1 cellular context compared by ENCODE assay signal in the genomic region with DNA sequence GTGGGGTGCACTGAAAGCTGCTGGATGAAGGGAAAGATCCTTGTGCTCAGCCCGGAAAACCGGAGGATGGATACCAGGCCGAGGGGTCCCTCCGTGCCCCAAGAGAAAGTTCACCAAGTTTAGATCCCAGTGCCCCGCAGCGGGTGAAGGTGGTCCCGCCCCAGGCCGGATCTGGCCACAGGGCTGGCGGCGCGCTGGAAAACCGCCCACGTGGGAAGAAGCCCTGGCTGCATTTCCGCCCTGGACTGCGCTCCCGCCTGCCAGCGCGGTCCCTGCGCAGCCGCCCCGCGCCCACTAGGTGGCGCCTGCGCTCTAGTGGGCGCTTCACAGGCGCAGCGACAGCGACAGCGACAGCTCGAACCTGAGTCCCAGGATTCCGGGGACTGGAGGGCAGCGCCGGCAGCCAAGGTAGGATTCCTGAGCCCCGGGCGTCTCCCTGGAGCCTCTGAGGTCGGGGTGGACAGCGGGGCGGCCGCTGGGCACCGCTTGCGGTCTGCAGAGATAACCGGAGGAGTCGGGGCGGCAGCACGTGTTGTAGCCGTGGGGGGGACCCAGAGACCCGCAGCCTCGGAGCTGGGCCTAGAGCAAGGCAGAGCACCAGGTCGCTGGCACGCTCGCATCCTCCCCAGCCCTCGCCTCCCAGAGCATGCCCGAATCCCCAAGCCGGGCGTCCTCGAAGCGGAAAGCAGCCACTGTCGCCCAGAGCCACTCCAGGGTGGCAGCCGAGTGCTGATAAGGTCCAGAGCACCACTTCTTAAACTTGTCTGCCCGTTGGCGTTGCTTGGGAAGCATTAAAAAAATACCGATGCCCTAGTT.
TF ChIP-seq lines count a peak whose summit lies in the region.

CHD9 (plus strand) TSS at position 322 of the 816 bp plus-strand sequence. CDS start 101,099 bp downstream, outside the sequence.

TF ChIP-seq in H1, 55 proteins besides CTCF, POLR2A, EP300 and RAD21 (continued from another document):
- TF ChIP-seq RNF2 (IDR thresholded peaks at IDR 0.05; ENCODE audit: borderline replicate concordance, low read depth, low read length, missing control alignments, poor library complexity, severe bottlenecking) (peak; percentile 52), SRF (IDR thresholded peaks at IDR 0.05; ENCODE audit: low read depth, low read length) (no peak), GABPA (IDR thresholded peaks at IDR 0.05; ENCODE audit: borderline replicate concordance, insufficient read depth, low read length) (peak; percentile 64; the same call in 1 of the 2 replicates), RXRA (IDR thresholded peaks at IDR 0.05; ENCODE audit: insufficient read depth, low read depth, low read length) (no peak), TBP (IDR thresholded peaks at IDR 0.05; ENCODE audit: low read depth, low read length) (0 out of 2 replicates have a peak, but pooled peaks have one; percentile 37), ZNF274 (IDR thresholded peaks at IDR 0.05; ENCODE audit: borderline replicate concordance, extremely low read depth, low read length) (no peak), TAF1 (IDR thresholded peaks at IDR 0.05; ENCODE audit: low read depth, low read length) (no peak; the same call in 1 of the 2 replicates), MAFK (IDR thresholded peaks at IDR 0.05; ENCODE audit: low read depth, low read length) (no peak), SUZ12 (IDR thresholded peaks at IDR 0.05; ENCODE audit: low read length) (no peak), SP1 (IDR thresholded peaks at IDR 0.05; ENCODE audit: low read depth, low read length) (no peak), SIRT6 (IDR thresholded peaks at IDR 0.05; ENCODE audit: low read length) (no peak), SIN3A (conservative IDR thresholded peaks at IDR 0.05 in 1 of 2, IDR thresholded peaks at IDR 0.05 in 1 of 2; ENCODE audit: low read depth in 1 of 2, low read length in 2 of 2) (peak; percentile 32 to 92; a peak in 1 of 4 replicates), KDM4A (IDR thresholded peaks at IDR 0.05; ENCODE audit: low read depth, low read length, severe bottlenecking) (peak; percentile 58), JUN (IDR thresholded peaks at IDR 0.05; ENCODE audit: low read depth, low read length) (no peak), SIX5 (IDR thresholded peaks at IDR 0.05; ENCODE audit: low read depth, low read length) (no peak), POU5F1 (IDR thresholded peaks at IDR 0.05; ENCODE audit: low read depth, low read length) (no peak)
